15 cellular contexts compared by ENCODE assay signal in the genomic region with DNA sequence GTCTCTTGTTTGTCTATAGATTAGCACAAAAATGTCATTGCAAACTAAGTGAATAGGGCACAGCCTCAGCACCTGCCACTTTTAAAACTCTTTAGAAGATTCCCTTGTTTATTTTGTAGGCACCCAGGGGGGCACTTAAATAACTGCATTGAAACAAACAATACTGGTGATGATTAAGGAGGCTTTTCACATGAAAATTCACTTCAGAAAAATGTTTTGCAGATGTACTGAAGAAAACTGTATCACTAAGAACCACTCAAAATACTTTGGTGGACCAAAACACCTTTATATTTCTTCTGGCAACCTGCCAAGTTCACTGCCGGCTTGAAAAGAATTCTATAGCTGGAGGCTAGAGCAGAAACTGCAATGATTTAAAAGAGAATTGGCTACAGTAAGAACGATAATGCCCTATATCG.
DNase-seq lines count a peak whose midpoint lies in the region; ATAC-seq, FAIRE-seq and TF ChIP-seq lines count a peak whose summit lies in the region.
"Had no signal": no experiment of that assay in that cellular context is flagged by ENCODE, and none has a peak within 500 bp of the region (broad histone marks: within the 10 kb centered on the region; RNA-seq: fewer than 3 reads in every experiment).

No MANE protein-coding gene starts in this region.

- FAIRE-seq in GM12892 (lab: Jason Lieb, UNC), result no peak

- no peaks in the 10 kb centered on the region for H3K9me3 Mint-ChIP-seq in GM23338

- H3K27me3 ChIP-seq in GM23338 (ENCODE audit: insufficient read depth), result no peaks in the 10 kb centered on the region
- H3K27me3 ChIP-seq: esophagus squamous epithelium, testis had no signal

- H3K4me1 ChIP-seq in GM23338 (ENCODE audit: insufficient read depth), result peaks cover 38% of the 10 kb centered on the region
- H3K4me1 ChIP-seq: esophagus squamous epithelium, lower lobe of right lung, testis had no signal

- peak overlapping the region; percentile 93 for H3K27ac ChIP-seq in GM23338 (ENCODE audit: low read depth)
- H3K27ac ChIP-seq: esophagus squamous epithelium, lower lobe of right lung, testis had no signal

- H3K27ac Mint-ChIP-seq in GM23338, result peak overlapping the region; percentile 78
- H3K27ac Mint-ChIP-seq: activated T-helper 2 cell treated with anti-CD3 and anti-CD28 coated beads, Interferon-gamma antibody, Interleukin-2, Interleukin-4, amounts not matched to agents 10 μg/mL and 5 μg/mL and 100 μg/mL, durations not matched to agents 14 hours and 24 hours and 36 hours; naive thymus-derived CD4-positive, alpha-beta T cell had no signal

- no peaks in the 10 kb centered on the region for H3K79me2 ChIP-seq in GM23338 (replicated peaks; ENCODE audit: insufficient read depth)

- H3K4me2 ChIP-seq in GM23338, result peak overlapping the region; percentile 36; the same call in 1 of the 2 replicates

- no peak for TF ChIP-seq CTCF in GM23338 (conservative IDR thresholded peaks at IDR 0.05; ENCODE audit: low read depth in 2 of 2)

- no peaks in the 10 kb centered on the region for H4K20me1 ChIP-seq in GM23338 (replicated peaks; ENCODE audit: insufficient read depth)

- H3K36me3 ChIP-seq in GM23338 (ENCODE audit: insufficient read depth), result no peaks in the 10 kb centered on the region
- H3K36me3 ChIP-seq: esophagus squamous epithelium, lower lobe of right lung had no signal

- peaks cover 62% of the 10 kb centered on the region for H3K4me1 Mint-ChIP-seq in GM23338
- H3K4me1 Mint-ChIP-seq: naive thymus-derived CD4-positive, alpha-beta T cell had no signal

- ATAC-seq in GM23338, result peak; percentile 90
- no peak for ATAC-seq in left cardiac atrium
- no peak for ATAC-seq in HG02973 (IDR thresholded peaks at IDR 0.05; ENCODE audit: unreplicated experiment)
- ATAC-seq: lower lobe of right lung; naive thymus-derived CD4-positive, alpha-beta T cell; SK-N-SH treated with all-trans-retinoic acid at 6 μM for 48 hours had no signal

- H3F3A ChIP-seq in GM23338 (replicated peaks; ENCODE audit: low read depth), result peaks cover 10% of the 10 kb centered on the region

- H3K4me3 ChIP-seq in GM23338, result no peak overlapping the region
- H3K4me3 ChIP-seq: esophagus squamous epithelium, lower lobe of right lung, testis had no signal

- H2AFZ ChIP-seq in GM23338, result no peak overlapping the region

- intact Hi-C loops in left cardiac atrium (cut with DNase I), result no loop called here

- H3K27me3 Mint-ChIP-seq in GM23338 (ENCODE audit: insufficient read depth, low read depth, poor library complexity), result no peaks in the 10 kb centered on the region
- H3K27me3 Mint-ChIP-seq: naive thymus-derived CD4-positive, alpha-beta T cell had no signal

- H3K36me3 Mint-ChIP-seq in GM23338 (ENCODE audit: low read depth), result no peaks in the 10 kb centered on the region

- DNase-seq in GM23338 (ENCODE audit: low spot score), result peak; percentile 73
- peak; percentile 84 to 98 (median 87) for DNase-seq in NCI-H1417 (lab: John Stamatoyannopoulos, UW)
- peak; percentile 94 for DNase-seq in NCI-H748 treated with DMSO at 0.1 percent for 48 hours (lab: John Stamatoyannopoulos, UW)
- DNase-seq in iPS-NIHi11 (ENCODE audit: low spot score), result peak; percentile 29
- DNase-seq in left cardiac atrium, result no peak
- no peak for DNase-seq in GM12892 (ENCODE audit: insufficient read length)
- DNase-seq: AML-193; cortex of kidney; esophagus squamous epithelium; lower lobe of right lung; naive thymus-derived CD4-positive, alpha-beta T cell; testis had no signal

- no peak for TF ChIP-seq POLR2A in GM12892 (IDR thresholded peaks at IDR 0.05; ENCODE audit: low read depth, low read length)

- peaks cover 4% of the 10 kb centered on the region for H3K9me2 ChIP-seq in GM23338 (ENCODE audit: insufficient read depth)

- H3K4me3 Mint-ChIP-seq in GM23338, result peak overlapping the region; percentile 20; the same call in 2 of the 3 replicates
- H3K4me3 Mint-ChIP-seq: naive thymus-derived CD4-positive, alpha-beta T cell had no signal

TF ChIP-seq in GM23338, 12 proteins besides CTCF, POLR2A, EP300 and RAD21 (continues in another document):
- TF ChIP-seq NANOG (IDR thresholded peaks at IDR 0.05; ENCODE audit: borderline replicate concordance) (peak; percentile 91), EZH2 (IDR thresholded peaks at IDR 0.05; ENCODE audit: low read depth, unreplicated experiment) (no peak), CREB1 (CRISPR knock-in tag; IDR thresholded peaks at IDR 0.05; ENCODE audit: low read depth) (0 out of 2 replicates have a peak, but pooled peaks have one; percentile 33), REST (IDR thresholded peaks at IDR 0.05; ENCODE audit: unreplicated experiment) (no peak), STAT1 (IDR thresholded peaks at IDR 0.05; ENCODE audit: unreplicated experiment) (no peak), ZNF331 (CRISPR knock-in tag; IDR thresholded peaks at IDR 0.05; ENCODE audit: low read depth) (no peak), POLR2AphosphoS5 (IDR thresholded peaks at IDR 0.05; ENCODE audit: low read depth) (no peak)

Comparison
In these comparisons a context has a peak if more than half of its experiments do, and no peak if none do; other contexts are left out.
1. DNase-seq: peak in GM23338 (single experiment), NCI-H1417 (3 of 3), NCI-H748 treated with DMSO at 0.1 percent for 48 hours (single experiment) and iPS-NIHi11 (single experiment); none in left cardiac atrium (single experiment) and GM12892 (single experiment).